Comparison of ENCODE assay signal across 1 cellular context in the genomic region with DNA sequence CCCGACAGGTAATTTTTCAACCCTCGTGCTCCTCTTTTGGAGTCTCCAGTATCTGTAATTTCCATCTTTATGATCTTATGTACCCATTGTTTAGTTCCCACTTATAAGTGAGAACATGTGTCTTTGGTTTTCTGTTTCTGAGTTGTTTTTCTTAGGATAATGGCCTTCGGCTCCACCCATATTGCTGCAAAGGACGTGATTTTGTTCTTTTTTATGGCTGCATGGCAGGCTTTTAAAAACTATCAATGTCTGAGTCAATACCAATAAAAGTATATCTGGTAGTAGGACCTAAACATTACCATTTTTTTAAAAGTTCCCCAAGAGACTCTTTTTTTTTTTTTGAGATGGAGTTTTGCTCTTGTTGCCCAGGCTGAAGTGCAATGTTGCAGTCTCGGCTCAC.
TF ChIP-seq lines count a peak whose summit lies in the region.

No MANE protein-coding gene starts in this region.

TF ChIP-seq in HEK293, 187 proteins besides CTCF, POLR2A, EP300 and RAD21 (continued from another document):
- TF ChIP-seq, protein P1, sequence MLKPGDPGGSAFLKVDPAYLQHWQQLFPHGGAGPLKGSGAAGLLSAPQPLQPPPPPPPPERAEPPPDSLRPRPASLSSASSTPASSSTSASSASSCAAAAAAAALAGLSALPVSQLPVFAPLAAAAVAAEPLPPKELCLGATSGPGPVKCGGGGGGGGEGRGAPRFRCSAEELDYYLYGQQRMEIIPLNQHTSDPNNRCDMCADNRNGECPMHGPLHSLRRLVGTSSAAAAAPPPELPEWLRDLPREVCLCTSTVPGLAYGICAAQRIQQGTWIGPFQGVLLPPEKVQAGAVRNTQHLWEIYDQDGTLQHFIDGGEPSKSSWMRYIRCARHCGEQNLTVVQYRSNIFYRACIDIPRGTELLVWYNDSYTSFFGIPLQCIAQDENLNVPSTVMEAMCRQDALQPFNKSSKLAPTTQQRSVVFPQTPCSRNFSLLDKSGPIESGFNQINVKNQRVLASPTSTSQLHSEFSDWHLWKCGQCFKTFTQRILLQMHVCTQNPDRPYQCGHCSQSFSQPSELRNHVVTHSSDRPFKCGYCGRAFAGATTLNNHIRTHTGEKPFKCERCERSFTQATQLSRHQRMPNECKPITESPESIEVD (tag by site-specific recombination; IDR thresholded peaks at IDR 0.05) = peak; percentile 80
- TF ChIP-seq, protein P2, sequence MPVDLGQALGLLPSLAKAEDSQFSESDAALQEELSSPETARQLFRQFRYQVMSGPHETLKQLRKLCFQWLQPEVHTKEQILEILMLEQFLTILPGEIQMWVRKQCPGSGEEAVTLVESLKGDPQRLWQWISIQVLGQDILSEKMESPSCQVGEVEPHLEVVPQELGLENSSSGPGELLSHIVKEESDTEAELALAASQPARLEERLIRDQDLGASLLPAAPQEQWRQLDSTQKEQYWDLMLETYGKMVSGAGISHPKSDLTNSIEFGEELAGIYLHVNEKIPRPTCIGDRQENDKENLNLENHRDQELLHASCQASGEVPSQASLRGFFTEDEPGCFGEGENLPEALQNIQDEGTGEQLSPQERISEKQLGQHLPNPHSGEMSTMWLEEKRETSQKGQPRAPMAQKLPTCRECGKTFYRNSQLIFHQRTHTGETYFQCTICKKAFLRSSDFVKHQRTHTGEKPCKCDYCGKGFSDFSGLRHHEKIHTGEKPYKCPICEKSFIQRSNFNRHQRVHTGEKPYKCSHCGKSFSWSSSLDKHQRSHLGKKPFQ (tag by site-specific recombination; IDR thresholded peaks at IDR 0.05) = peak; percentile 91
